In genomic region chr11:43986881-43987280, GRCh38 we compare ENCODE assay signal across 19 cellular contexts. TPM values are rescaled to one million over a fixed set of nuclear protein-coding genes. Genes with fewer than 3 reads are reported as not detected.
DNase-seq lines count a peak whose midpoint lies in the region; ATAC-seq and TF ChIP-seq lines count a peak whose summit lies in the region.
"Had no signal": no experiment of that assay in that cellular context is flagged by ENCODE, and none has a peak within 500 bp of the region (broad histone marks: within the 10 kb centered on the region; RNA-seq: fewer than 3 reads in every experiment).

No MANE protein-coding gene starts in this region.

- WGBS in adrenal gland, 4 donors: 84 to 95% (median 91%) methylated on average over 4 of the region's 4 CpGs
- 79 to 86% methylated on average over 2 to 4 of the region's 4 CpGs for WGBS in esophagus squamous epithelium, 2 donors
- 80% methylated on average over 4 of the region's 4 CpGs for WGBS in testis, 2 donors

- ATAC-seq in HG02759 (IDR thresholded peaks at IDR 0.05; ENCODE audit: unreplicated experiment) (no peak), HG03432 (IDR thresholded peaks at IDR 0.05; ENCODE audit: unreplicated experiment) (no peak)
- ATAC-seq: CD8-positive, alpha-beta T cell had no signal

- H3K9me3 ChIP-seq in adrenal gland (replicated peaks in 1 of 3): no peaks in the 10 kb centered on the region
- no peaks in the 10 kb centered on the region for H3K9me3 ChIP-seq in esophagus squamous epithelium
- H3K9me3 ChIP-seq in osteoblast (ENCODE audit: low read depth, low read length): no peaks in the 10 kb centered on the region
- H3K9me3 ChIP-seq in testis: no peaks in the 10 kb centered on the region

- peaks cover 32 to 70% of the 10 kb centered on the region in 2 donors for H3K4me1 ChIP-seq in adrenal gland (replicated peaks in 1 of 2)
- peaks cover 0 to 45% (median 22%) of the 10 kb centered on the region in 3 donors for H3K4me1 ChIP-seq in esophagus squamous epithelium
- H3K4me1 ChIP-seq in osteoblast (ENCODE audit: insufficient read depth, low read length): peaks cover 30% of the 10 kb centered on the region
- peaks cover 37% of the 10 kb centered on the region for H3K4me1 ChIP-seq in testis

- H3K4me3 ChIP-seq in adrenal gland (no peak overlapping the region), esophagus squamous epithelium (no peak overlapping the region), osteoblast (ENCODE audit: insufficient read depth, low read length) (peak overlapping the region; percentile 26), testis (no peak overlapping the region)
- H3K4me3 ChIP-seq: K562 had no signal

- H3K27me3 ChIP-seq in adrenal gland (no peaks in the 10 kb centered on the region), esophagus squamous epithelium (peaks cover 0 to 18% (median 0%) of the 10 kb centered on the region in 4 donors), osteoblast (ENCODE audit: insufficient read depth, low read length) (peaks cover 5% of the 10 kb centered on the region), testis (no peaks in the 10 kb centered on the region)

- intact Hi-C loops in adrenal gland (cut with DNase I) (loop anchor here in 1 of 2 donors (5.0 kb wide), 1 partner anchor 45 kb away; no protein-coding TSS in a partner anchor), esophagus squamous epithelium (cut with DNase I) (no loop called here), testis (cut with DNase I; ENCODE audit: low total_unique reads) (loop anchor here (5.0 kb wide), 1 partner anchor 45 kb away; no protein-coding TSS in a partner anchor)

- no peaks in the 10 kb centered on the region for H3K36me3 ChIP-seq in adrenal gland (replicated peaks in 1 of 2)
- H3K36me3 ChIP-seq in esophagus squamous epithelium: no peaks in the 10 kb centered on the region
- H3K36me3 ChIP-seq in osteoblast (ENCODE audit: insufficient read depth, low read length): no peaks in the 10 kb centered on the region
- H3K36me3 ChIP-seq in testis (ENCODE audit: low read depth, missing control alignments): no peaks in the 10 kb centered on the region

- DNase-seq in adrenal gland (no peak), esophagus squamous epithelium (lab: John Stamatoyannopoulos, UW) (no peak), osteoblast (ENCODE audit: insufficient read length, low spot score, missing footprints) (no peak), testis (no peak), GF-D8 (lab: John Stamatoyannopoulos, UW) (no peak)
- DNase-seq in activated CD4-positive, alpha-beta T cell treated with anti-CD3 and anti-CD28 coated beads for 1 hour: no peak
- DNase-seq: activated CD4-positive, alpha-beta T cell treated with anti-CD3 and anti-CD28 coated beads, Interleukin-2, amount 50 U/mL, for 48 hours; activated gamma-delta T cell; activated T-cell treated with anti-CD3 and anti-CD28 coated beads for 4 hours; CD8-positive, alpha-beta T cell; MM.1S; NCI-H1694 treated with DMSO at 0.1 percent for 48 hours; NCI-H526 treated with DMSO at 0.1 percent for 48 hours; SHP77; stimulated activated CD4-positive, alpha-beta T cell treated with anti-CD3 and anti-CD28 coated beads, Interleukin-15, amount 100 ng/mL, for 24 hours had no signal

- no peaks in the 10 kb centered on the region for H4K20me1 ChIP-seq in osteoblast (ENCODE audit: insufficient read depth, low read length)

- TF ChIP-seq CTCF in adrenal gland (IDR thresholded peaks at IDR 0.05): no peak
- no peak for TF ChIP-seq CTCF in esophagus squamous epithelium (IDR thresholded peaks at IDR 0.05)
- no peak for TF ChIP-seq CTCF in osteoblast (IDR thresholded peaks at IDR 0.05; ENCODE audit: extremely low read depth, low read depth, low read length)
- TF ChIP-seq CTCF in testis (IDR thresholded peaks at IDR 0.05): no peak

- peak overlapping the region; percentile 47 for H2AFZ ChIP-seq in osteoblast (ENCODE audit: low read length)

- no peaks in the 10 kb centered on the region for H3K79me2 ChIP-seq in osteoblast (ENCODE audit: insufficient read depth, low read length)

- TF ChIP-seq POLR2A in adrenal gland (IDR thresholded peaks at IDR 0.05): no peak
- TF ChIP-seq POLR2A in esophagus squamous epithelium (IDR thresholded peaks at IDR 0.05): no peak
- TF ChIP-seq POLR2A in testis (IDR thresholded peaks at IDR 0.05): no peak

- H3K4me2 ChIP-seq in osteoblast (ENCODE audit: insufficient read depth, low read length): peak overlapping the region; percentile 77

- H3K27ac ChIP-seq in adrenal gland: peak overlapping the region in 4 of 5 donors; percentile 49 to 86 (median 70)
- peak overlapping the region in 3 of 4 donors; percentile 62 to 74 (median 71) for H3K27ac ChIP-seq in esophagus squamous epithelium
- peak overlapping the region; percentile 88 for H3K27ac ChIP-seq in osteoblast (ENCODE audit: low read depth, low read length)
- peak overlapping the region; percentile 50 to 70 for H3K27ac ChIP-seq in testis
- H3K27ac ChIP-seq: epithelial cell of prostate had no signal

RNA-seq across cellular contexts. Expression of gene C11orf96, which starts 44.4 kb away (rescaled TPM):
- 100 to 1,000 TPM; 102 to 549 (median 313) TPM for total RNA-seq in adrenal gland
- polyA plus RNA-seq in adrenal gland: 100 to 1,000 TPM in 1 of 3 donors, 10 to 100 TPM in 2; 10.0 to 298 (median 57.6) TPM
- 10 to 100 TPM in 2 of 4 donors, 1 to 10 TPM in 2; 4.7 to 33.6 (median 16.0) TPM for total RNA-seq in esophagus squamous epithelium
- 9.7 and 20.6 TPM in 2 replicates for total RNA-seq in osteoblast
- 100 to 1,000 TPM; 207 TPM for total RNA-seq in testis
- 67.4 TPM for polyA plus RNA-seq in testis (ENCODE audit: insufficient read depth, low read depth, low replicate concordance)
